9 cellular contexts compared by ENCODE assay signal in genomic region chr14:54722791-54723432, GRCh38.
A peak's percentile ranks its signal among the peaks of the same experiment; 100 is the strongest.
DNase-seq lines count a peak whose midpoint lies in the region; ATAC-seq and TF ChIP-seq lines count a peak whose summit lies in the region.
"Had no signal": no experiment of that assay in that cellular context is flagged by ENCODE, and none has a peak within 500 bp of the region (broad histone marks: within the 10 kb centered on the region; RNA-seq: fewer than 3 reads in every experiment).

No MANE protein-coding gene starts in this region.

- H3K4me1 Mint-ChIP-seq in Calu3 (ENCODE audit: low read depth, unreplicated experiment), result no peaks in the 10 kb centered on the region
- H3K4me1 Mint-ChIP-seq in activated CD8-positive, alpha-beta T cell treated with anti-CD3 and anti-CD28 coated beads for 36 hours (ENCODE audit: low read depth), result peaks cover 12% of the 10 kb centered on the region

- no peak overlapping the region for H3K4me3 ChIP-seq in lower lobe of right lung
- H3K4me3 ChIP-seq in effector memory CD4-positive, alpha-beta T cell (ENCODE audit: insufficient read depth, low read depth, low read length, poor library complexity, severe bottlenecking), result no peak overlapping the region

- H3K36me3 ChIP-seq in lower lobe of right lung, result no peaks in the 10 kb centered on the region
- H3K36me3 ChIP-seq in effector memory CD4-positive, alpha-beta T cell (ENCODE audit: control insufficient read depth, insufficient read depth, low read length), result no peaks in the 10 kb centered on the region

- TF ChIP-seq CTCF in Calu3 (IDR thresholded peaks at IDR 0.05; ENCODE audit: unreplicated experiment), result no peak
- TF ChIP-seq CTCF in activated CD8-positive, alpha-beta T cell treated with anti-CD3 and anti-CD28 coated beads for 36 hours (IDR thresholded peaks at IDR 0.05), result peak; percentile 55
- peak; percentile 47 for TF ChIP-seq CTCF in lower lobe of right lung (IDR thresholded peaks at IDR 0.05)

- H3K4me3 Mint-ChIP-seq in Calu3 (ENCODE audit: low read depth, unreplicated experiment), result no peak overlapping the region
- no peak overlapping the region for H3K4me3 Mint-ChIP-seq in activated CD8-positive, alpha-beta T cell treated with anti-CD3 and anti-CD28 coated beads for 36 hours

- POLR2A ChIA-PET in HEK293T (lab: Yijun Ruan, JAX), result interaction anchor here (0.9 to 1.6 kb wide), 2 partner anchors 156 to 157 kb away, joined by 3 to 11 read pairs; partner anchors contain the start of gene SAMD4A
- POLR2A ChIA-PET in activated CD8-positive, alpha-beta T cell treated with anti-CD3 and anti-CD28 coated beads for 36 hours (lab: Charles Lee), result interaction anchor here (2.0 kb wide), 1 partner anchor 14 kb away, joined by 5 read pairs; no protein-coding TSS in a partner anchor

- no peak overlapping the region for H3K27ac ChIP-seq in lower lobe of right lung
- H3K27ac ChIP-seq in effector memory CD4-positive, alpha-beta T cell (ENCODE audit: insufficient read depth, low read length, poor library complexity, severe bottlenecking), result no peak overlapping the region
- H3K27ac ChIP-seq: VCaP had no signal

- BruUV-seq in Calu3 (replicated peaks; lab: Mats Ljungman, UMichigan), result no TSS peak

- H3K9me3 ChIP-seq in lower lobe of right lung, result no peaks in the 10 kb centered on the region
- H3K9me3 ChIP-seq in effector memory CD4-positive, alpha-beta T cell (ENCODE audit: control insufficient read depth, low read length), result no peaks in the 10 kb centered on the region

- CTCF ChIA-PET in Calu3 (lab: Charles Lee), result interaction anchor here (0.7 to 1.2 kb wide), 6 partner anchors 32 to 523 kb away, joined by 3 to 6 read pairs (median 4); no protein-coding TSS in a partner anchor
- CTCF ChIA-PET in HEK293T (lab: Yijun Ruan, JAX), result interaction anchor here (0.8 to 2.8 kb wide), 3 partner anchors 12 to 50 kb away, joined by 3 to 12 read pairs (median 7); no protein-coding TSS in a partner anchor
- CTCF ChIA-PET in activated CD8-positive, alpha-beta T cell treated with anti-CD3 and anti-CD28 coated beads for 36 hours (lab: Charles Lee), result interaction anchor here (0.7 to 5.9 kb wide), 13 partner anchors 11 to 157 kb away, joined by 3 to 63 read pairs (median 4); partner anchors contain the start of gene SAMD4A

- H3K27me3 ChIP-seq in lower lobe of right lung (ENCODE audit: low read depth), result no peaks in the 10 kb centered on the region
- H3K27me3 ChIP-seq in effector memory CD4-positive, alpha-beta T cell (replicated peaks; ENCODE audit: control insufficient read depth, insufficient read depth, low read length, poor library complexity, severe bottlenecking), result no peaks in the 10 kb centered on the region

- no peaks in the 10 kb centered on the region for H3K9me3 Mint-ChIP-seq in Calu3 (ENCODE audit: low read depth, unreplicated experiment)
- H3K9me3 Mint-ChIP-seq in activated CD8-positive, alpha-beta T cell treated with anti-CD3 and anti-CD28 coated beads for 36 hours, result peaks cover 2% of the 10 kb centered on the region

- H3K27me3 Mint-ChIP-seq in Calu3 (ENCODE audit: unreplicated experiment), result no peaks in the 10 kb centered on the region
- peaks cover 19% of the 10 kb centered on the region for H3K27me3 Mint-ChIP-seq in activated CD8-positive, alpha-beta T cell treated with anti-CD3 and anti-CD28 coated beads for 36 hours

- peak; percentile 20 for DNase-seq in Calu3
- peak; percentile 37 for DNase-seq in HEK293T (ENCODE audit: extremely low spot score)
- peak; percentile 26 for DNase-seq in activated CD8-positive, alpha-beta T cell treated with anti-CD3 and anti-CD28 coated beads for 36 hours
- DNase-seq in lower lobe of right lung, result no peak
- no peak for DNase-seq in NCI-H2081 treated with DMSO at 0.1 percent for 48 hours (lab: John Stamatoyannopoulos, UW)
- no peak for DNase-seq in retina
- no peak for DNase-seq in effector memory CD4-positive, alpha-beta T cell

- peak; percentile 77 for ATAC-seq in activated CD8-positive, alpha-beta T cell treated with anti-CD3 and anti-CD28 coated beads for 36 hours
- ATAC-seq in lower lobe of right lung (peak; percentile 59 to 70), HG02973 (IDR thresholded peaks at IDR 0.05; ENCODE audit: unreplicated experiment) (no peak)

- H3K27ac Mint-ChIP-seq in Calu3 (ENCODE audit: unreplicated experiment), result no peak overlapping the region
- no peak overlapping the region for H3K27ac Mint-ChIP-seq in activated CD8-positive, alpha-beta T cell treated with anti-CD3 and anti-CD28 coated beads for 36 hours

- no peaks in the 10 kb centered on the region for H3K36me3 Mint-ChIP-seq in Calu3 (ENCODE audit: insufficient read depth, unreplicated experiment)
- H3K36me3 Mint-ChIP-seq in activated CD8-positive, alpha-beta T cell treated with anti-CD3 and anti-CD28 coated beads for 36 hours (ENCODE audit: low read depth), result peaks cover 3% of the 10 kb centered on the region

- H3K4me1 ChIP-seq in lower lobe of right lung, result peaks cover 10% of the 10 kb centered on the region
- H3K4me1 ChIP-seq in effector memory CD4-positive, alpha-beta T cell (ENCODE audit: control insufficient read depth, insufficient read depth, low read length, poor library complexity, severe bottlenecking), result no peaks in the 10 kb centered on the region

- intact Hi-C loops in Calu3 (cut with micrococcal nuclease; ENCODE audit: unreplicated experiment), result no loop called here
- intact Hi-C loops in activated CD8-positive, alpha-beta T cell treated with anti-CD3 and anti-CD28 coated beads for 36 hours (cut with micrococcal nuclease), result loop anchor here (5.0 kb wide), 1 partner anchor 156 kb away; the partner anchor contains the start of gene SAMD4A
- intact Hi-C loops in lower lobe of right lung (cut with DNase I), result no loop called here

TF ChIP-seq in HEK293T, 16 proteins besides CTCF, POLR2A, EP300 and RAD21:
- TF ChIP-seq BHLHE40 (IDR thresholded peaks at IDR 0.05; ENCODE audit: borderline replicate concordance), result no peak
- no peak for TF ChIP-seq NFRKB (IDR thresholded peaks at IDR 0.05)
- no peak for TF ChIP-seq PKNOX1 (IDR thresholded peaks at IDR 0.05)
- no peak for TF ChIP-seq L3MBTL2 (conservative IDR thresholded peaks at IDR 0.05)
- no peak for TF ChIP-seq FOXK2 (IDR thresholded peaks at IDR 0.05)
- TF ChIP-seq SUZ12 (IDR thresholded peaks at IDR 0.05), result no peak
- TF ChIP-seq ZNF384 (IDR thresholded peaks at IDR 0.05), result no peak
- TF ChIP-seq CTBP1 (IDR thresholded peaks at IDR 0.05; ENCODE audit: borderline replicate concordance), result no peak
TF ChIP-seq in HEK293T: peak in this region for 0.

Comparison
In these comparisons a context has a peak if more than half of its experiments do, and no peak if none do; other contexts are left out.
1. DNase-seq: peak in Calu3 (single experiment), HEK293T (single experiment) and activated CD8-positive, alpha-beta T cell treated with anti-CD3 and anti-CD28 coated beads for 36 hours (single experiment); none in lower lobe of right lung (single experiment), NCI-H2081 treated with DMSO at 0.1 percent for 48 hours (single experiment), retina (single experiment) and effector memory CD4-positive, alpha-beta T cell (0 of 3).